ENCODE assay signal across 8 cellular contexts in genomic region chr6:26270903-26271639, GRCh38.
A peak's percentile ranks its signal among the peaks of the same experiment; 100 is the strongest.
DNase-seq lines count a peak whose midpoint lies in the region; ATAC-seq, FAIRE-seq and TF ChIP-seq lines count a peak whose summit lies in the region.

No MANE protein-coding gene starts in this region.

- H3K4me1 Mint-ChIP-seq in activated B cell treated with CpG ODN at 0.5 μM for 24 hours, result peaks cover 24% of the 10 kb centered on the region

- no peaks in the 10 kb centered on the region for H3K36me3 Mint-ChIP-seq in activated B cell treated with CpG ODN at 0.5 μM for 24 hours (ENCODE audit: low read depth)

- H3K27ac ChIP-seq in caudate nucleus (ENCODE audit: low read depth, low read length), result peak overlapping the region; percentile 55

- ATAC-seq in activated B cell treated with CpG ODN at 0.5 μM for 24 hours (ENCODE audit: low read depth), result peak; percentile 18

- POLR2A ChIA-PET in activated B cell treated with CpG ODN at 0.5 μM for 24 hours (lab: Charles Lee), result interaction anchor here (1.1 to 7.6 kb wide), 24 partner anchors 13 to 1601 kb away, joined by 3 to 340 read pairs (median 32); partner anchors contain the start of gene HMGN4

- intact Hi-C loops in activated B cell treated with CpG ODN at 0.5 μM for 24 hours (cut with micrococcal nuclease), result loop anchor here (5.0 kb wide), 1 partner anchor 239 kb away; a partner anchor contains a TSS

- TF ChIP-seq POLR2A in H54 (IDR thresholded peaks at IDR 0.05; ENCODE audit: low read depth, low read length), result no peak

- no peaks in the 10 kb centered on the region for H3K9me3 Mint-ChIP-seq in activated B cell treated with CpG ODN at 0.5 μM for 24 hours

- CTCF ChIA-PET in activated B cell treated with CpG ODN at 0.5 μM for 24 hours (lab: Charles Lee), result interaction anchor here (0.9 to 2.2 kb wide), 4 partner anchors 21 to 324 kb away, joined by 3 to 9 read pairs (median 5); a partner anchor contains a TSS

- TF ChIP-seq CTCF in activated B cell treated with CpG ODN at 0.5 μM for 24 hours (IDR thresholded peaks at IDR 0.05), result no peak

- no peak overlapping the region for H3K27ac Mint-ChIP-seq in activated B cell treated with CpG ODN at 0.5 μM for 24 hours

- DNase-seq in EL (peak; percentile 95), GOT3 (lab: John Stamatoyannopoulos, UW) (peak; percentile 70), NCI-H1417 treated with DMSO at 0.1 percent for 48 hours (lab: John Stamatoyannopoulos, UW) (peak; percentile 79), activated B cell treated with CpG ODN at 0.5 μM for 24 hours (peak; percentile 49), caudate nucleus (lab: John Stamatoyannopoulos, UW) (peak in 18 of 61 donors; percentile 1 to 45 (median 12)), islet precursor cell (peak; percentile 89), H54 (ENCODE audit: insufficient read length, low spot score) (no peak)
- DNase-seq in stimulated activated CD4-positive, alpha-beta T cell treated with anti-CD3 and anti-CD28 coated beads, Interleukin-15, amount 100 ng/mL, for 24 hours, result peak; percentile 78

- H3K4me3 Mint-ChIP-seq in activated B cell treated with CpG ODN at 0.5 μM for 24 hours, result no peak overlapping the region

- no peaks in the 10 kb centered on the region for H3K27me3 Mint-ChIP-seq in activated B cell treated with CpG ODN at 0.5 μM for 24 hours

- FAIRE-seq in H54 (lab: Jason Lieb, UNC), result no peak
